Comparison of ENCODE assay signal across 3 cellular contexts in the genomic region with DNA sequence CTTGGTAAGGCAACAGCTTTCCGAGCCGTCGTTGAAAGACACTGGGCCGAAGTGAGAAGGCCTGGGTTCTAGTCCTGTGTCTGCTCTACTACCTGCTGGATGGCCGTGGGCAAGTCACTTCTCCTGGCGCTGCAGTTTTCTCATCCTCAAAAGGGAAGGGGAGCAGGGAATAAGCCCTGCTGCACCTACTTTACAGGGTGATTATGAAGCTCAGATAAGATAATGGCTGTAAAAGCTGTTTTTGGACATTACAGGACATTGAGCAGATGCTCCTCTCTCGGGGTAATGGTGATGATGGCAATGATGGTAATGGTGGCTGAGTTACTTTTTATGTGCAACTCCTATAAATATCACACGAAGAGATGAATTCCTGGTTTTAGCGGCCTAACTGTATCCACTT.
"Had no signal": no experiment of that assay in that cellular context is flagged by ENCODE, and none has a peak within 500 bp of the region (broad histone marks: within the 10 kb centered on the region; RNA-seq: fewer than 3 reads in every experiment).

No MANE protein-coding gene starts in this region.

- H3K4me3 ChIP-seq: GM12878 had no signal

- ATAC-seq: GM12878 had no signal

- DNase-seq: GDM1, GF-D8 had no signal
